ENCODE assay signal across 26 cellular contexts in genomic region chr20:19969106-19969505, GRCh38. TPM values are rescaled to one million over a fixed set of nuclear protein-coding genes. Genes with fewer than 3 reads are reported as not detected.
A peak's percentile ranks its signal among the peaks of the same experiment; 100 is the strongest.
DNase-seq lines count a peak whose midpoint lies in the region; ATAC-seq and TF ChIP-seq lines count a peak whose summit lies in the region.
"Had no signal": no experiment of that assay in that cellular context is flagged by ENCODE, and none has a peak within 500 bp of the region (broad histone marks: within the 10 kb centered on the region; RNA-seq: fewer than 3 reads in every experiment).

No MANE protein-coding gene starts in this region.

- no peaks in the 10 kb centered on the region for H3K27me3 Mint-ChIP-seq in activated CD4-positive, alpha-beta T cell treated with anti-CD3 and anti-CD28 coated beads, Interleukin-2, amount 10 ng/mL, durations not matched to agents 7 days and 5 days
- peaks cover 2% of the 10 kb centered on the region; the same call in 1 of the 2 replicates for H3K27me3 Mint-ChIP-seq in HFFc6 (ENCODE audit: insufficient read depth)
- H3K27me3 Mint-ChIP-seq: stimulated activated memory B cell treated with anti-CD40 and anti-IgM and Interleukin-4, amounts not matched to agents 10 μg/mL and 1 μg/mL and 100 μg/mL, for 72 hours had no signal

- no peak for ATAC-seq in HG02642 (IDR thresholded peaks at IDR 0.05; ENCODE audit: poor library complexity, unreplicated experiment)
- ATAC-seq: activated CD8-positive, alpha-beta T cell treated with anti-CD3 and anti-CD28 coated beads, Interleukin-2, amount 10 ng/mL, durations not matched to agents 7 days and 5 days; CD8-positive, alpha-beta T cell; K562; sciatic nerve; stimulated activated memory B cell treated with anti-CD40 and anti-IgM and Interleukin-4, amounts not matched to agents 10 μg/mL and 1 μg/mL and 100 μg/mL, for 72 hours had no signal

- H3K4me3 ChIP-seq in MM.1S (ENCODE audit: low read length) (no peak overlapping the region), dorsolateral prefrontal cortex (no peak overlapping the region), skin epidermis (no peak overlapping the region)
- H3K4me3 ChIP-seq: K562, lung, MG63, neural progenitor cell had no signal

- intact Hi-C loops in dorsolateral prefrontal cortex (cut with DNase I): no loop called here

- DNase-seq in activated CD4-positive, alpha-beta T cell treated with anti-CD3 and anti-CD28 coated beads, Interleukin-2, amount 10 ng/mL, durations not matched to agents 7 days and 5 days: no peak
- DNase-seq in activated CD4-positive, alpha-beta T cell treated with anti-CD3 and anti-CD28 coated beads, Interleukin-2, amount 50 U/mL, for 48 hours: no peak
- DNase-seq in MM.1S (no peak), dorsolateral prefrontal cortex (no peak), medulla oblongata (ENCODE audit: extremely low spot score) (no peak), HFFc6 (no peak)
- DNase-seq: 8988T; activated CD4-positive, CD25-positive, alpha-beta regulatory T cell treated with anti-CD3 and anti-CD28 coated beads, Interleukin-2, amount 50 U/mL, for 72 hours; activated CD8-positive, alpha-beta T cell treated with anti-CD3 and anti-CD28 coated beads, Interleukin-2, amount 10 ng/mL, durations not matched to agents 7 days and 5 days; activated effector memory CD4-positive, alpha-beta T cell treated with anti-CD3 and anti-CD28 coated beads, Interleukin-2, amount 50 U/mL, for 16 hours; activated naive CD8-positive, alpha-beta T cell treated with anti-CD3 and anti-CD28 coated beads, Interleukin-2, amount 10 ng/mL, durations not matched to agents 7 days and 5 days; CD8-positive, alpha-beta T cell; DMS53; MG63; NCI-H2029; NCI-H526 treated with DMSO at 0.1 percent for 48 hours; posterior cingulate gyrus; stimulated activated CD4-positive, alpha-beta T cell treated with anti-CD3 and anti-CD28 coated beads, Interleukin-4, amount 100 ng/mL, for 4 hours had no signal

- H3K9me3 ChIP-seq in MM.1S (replicated peaks; ENCODE audit: insufficient read depth, low read length): no peaks in the 10 kb centered on the region
- H3K9me3 ChIP-seq: MG63 had no signal

- H4K20me1 ChIP-seq in MM.1S (ENCODE audit: insufficient read depth, low read length): no peaks in the 10 kb centered on the region; the same call in 1 of the 2 replicates

- no peaks in the 10 kb centered on the region for H3K9me2 ChIP-seq in MM.1S (replicated peaks; ENCODE audit: insufficient read depth, low read length)

- POLR2A ChIA-PET in activated CD4-positive, alpha-beta T cell treated with anti-CD3 and anti-CD28 coated beads, Interleukin-2, amount 10 ng/mL, durations not matched to agents 7 days and 5 days (lab: Charles Lee): interaction anchor here (0.6 kb wide), 1 partner anchor 98 kb away, joined by 3 read pairs; no protein-coding TSS in a partner anchor

- H3K9me3 Mint-ChIP-seq in activated CD4-positive, alpha-beta T cell treated with anti-CD3 and anti-CD28 coated beads, Interleukin-2, amount 10 ng/mL, durations not matched to agents 7 days and 5 days: no peaks in the 10 kb centered on the region
- no peaks in the 10 kb centered on the region for H3K9me3 Mint-ChIP-seq in HFFc6
- H3K9me3 Mint-ChIP-seq: activated naive CD8-positive, alpha-beta T cell treated with anti-CD3 and anti-CD28 coated beads, Interleukin-2, amount 10 ng/mL, durations not matched to agents 7 days and 5 days; CD8-positive, alpha-beta T cell; neural progenitor cell; stimulated activated memory B cell treated with anti-CD40 and anti-IgM and Interleukin-4, amounts not matched to agents 10 μg/mL and 1 μg/mL and 100 μg/mL, for 72 hours had no signal

- CTCF ChIA-PET in activated CD4-positive, alpha-beta T cell treated with anti-CD3 and anti-CD28 coated beads, Interleukin-2, amount 10 ng/mL, durations not matched to agents 7 days and 5 days (lab: Charles Lee): no interaction called here

- H3K27ac ChIP-seq in MM.1S (ENCODE audit: low read length) (no peak overlapping the region), dorsolateral prefrontal cortex (peak overlapping the region in 49 of 59 donors; percentile 0 to 96 (median 53)), skin epidermis (peak overlapping the region in 12 of 21 experiments; percentile 17 to 70 (median 54))
- H3K27ac ChIP-seq: neural progenitor cell, RWPE1 had no signal

- no peak overlapping the region for H3K4me3 Mint-ChIP-seq in activated CD4-positive, alpha-beta T cell treated with anti-CD3 and anti-CD28 coated beads, Interleukin-2, amount 10 ng/mL, durations not matched to agents 7 days and 5 days
- H3K4me3 Mint-ChIP-seq in HFFc6: no peak overlapping the region
- H3K4me3 Mint-ChIP-seq: activated CD8-positive, alpha-beta T cell treated with anti-CD3 and anti-CD28 coated beads, Interleukin-2, amount 10 ng/mL, durations not matched to agents 7 days and 5 days; activated naive CD8-positive, alpha-beta T cell treated with anti-CD3 and anti-CD28 coated beads, Interleukin-2, amount 10 ng/mL, durations not matched to agents 7 days and 5 days; CD8-positive, alpha-beta T cell; neural progenitor cell; stimulated activated memory B cell treated with anti-CD40 and anti-IgM and Interleukin-4, amounts not matched to agents 10 μg/mL and 1 μg/mL and 100 μg/mL, for 72 hours had no signal

- no peak overlapping the region for H2AFZ ChIP-seq in MM.1S (ENCODE audit: low read length)
- H2AFZ ChIP-seq: neural progenitor cell had no signal

- H3K27me3 ChIP-seq in MM.1S (replicated peaks; ENCODE audit: insufficient read depth, low read length) (peaks cover 87% of the 10 kb centered on the region), dorsolateral prefrontal cortex (no peaks in the 10 kb centered on the region)
- H3K27me3 ChIP-seq: MG63, neural progenitor cell had no signal

- TF ChIP-seq CTCF in MM.1S (IDR thresholded peaks at IDR 0.05; ENCODE audit: low read length): no peak
- TF ChIP-seq CTCF in dorsolateral prefrontal cortex (IDR thresholded peaks at IDR 0.05 in 54 of 56, conservative IDR thresholded peaks at IDR 0.05 in 2 of 56; ENCODE audit: low read depth in 1 of 56, partially characterized antibody in 56 of 56): no peak
- no peak for TF ChIP-seq CTCF in HFFc6 (IDR thresholded peaks at IDR 0.05)

- no peaks in the 10 kb centered on the region for H3K79me2 ChIP-seq in MM.1S (ENCODE audit: low read length)

- peaks cover 7% of the 10 kb centered on the region; the same call in 1 of the 2 replicates for H3F3A ChIP-seq in MM.1S (ENCODE audit: insufficient read depth, low read length)

- no peaks in the 10 kb centered on the region for H3K36me3 ChIP-seq in MM.1S (replicated peaks; ENCODE audit: insufficient read depth, low read length)
- H3K36me3 ChIP-seq: MG63, neural progenitor cell had no signal

- H3K4me1 Mint-ChIP-seq in activated CD4-positive, alpha-beta T cell treated with anti-CD3 and anti-CD28 coated beads, Interleukin-2, amount 10 ng/mL, durations not matched to agents 7 days and 5 days: peaks cover 17% of the 10 kb centered on the region
- H3K4me1 Mint-ChIP-seq in HFFc6 (ENCODE audit: low read depth): peaks cover 26% of the 10 kb centered on the region

- H3K36me3 Mint-ChIP-seq in activated CD4-positive, alpha-beta T cell treated with anti-CD3 and anti-CD28 coated beads, Interleukin-2, amount 10 ng/mL, durations not matched to agents 7 days and 5 days (ENCODE audit: low read depth): no peaks in the 10 kb centered on the region
- peaks cover 17% of the 10 kb centered on the region for H3K36me3 Mint-ChIP-seq in HFFc6 (ENCODE audit: low read depth)
- H3K36me3 Mint-ChIP-seq: activated naive CD8-positive, alpha-beta T cell treated with anti-CD3 and anti-CD28 coated beads, Interleukin-2, amount 10 ng/mL, durations not matched to agents 7 days and 5 days; CD8-positive, alpha-beta T cell had no signal

- peaks cover 16% of the 10 kb centered on the region for H3K4me1 ChIP-seq in MM.1S (ENCODE audit: low read length)
- H3K4me1 ChIP-seq: neural progenitor cell had no signal

- H3K4me2 ChIP-seq in MM.1S (ENCODE audit: low read depth, low read length): peak overlapping the region; percentile 5; the same call in 1 of the 2 replicates
- H3K4me2 ChIP-seq: neural progenitor cell had no signal

- no peak overlapping the region for H3K9ac ChIP-seq in MM.1S (ENCODE audit: low read length)
- H3K9ac ChIP-seq: neural progenitor cell had no signal

- peak overlapping the region; percentile 25 for H3K27ac Mint-ChIP-seq in activated CD4-positive, alpha-beta T cell treated with anti-CD3 and anti-CD28 coated beads, Interleukin-2, amount 10 ng/mL, durations not matched to agents 7 days and 5 days
- no peak overlapping the region for H3K27ac Mint-ChIP-seq in HFFc6
- H3K27ac Mint-ChIP-seq: activated CD8-positive, alpha-beta T cell treated with anti-CD3 and anti-CD28 coated beads, Interleukin-2, amount 10 ng/mL, durations not matched to agents 7 days and 5 days; activated naive CD8-positive, alpha-beta T cell treated with anti-CD3 and anti-CD28 coated beads, Interleukin-2, amount 10 ng/mL, durations not matched to agents 7 days and 5 days; CD8-positive, alpha-beta T cell; neural progenitor cell; stimulated activated memory B cell treated with anti-CD40 and anti-IgM and Interleukin-4, amounts not matched to agents 10 μg/mL and 1 μg/mL and 100 μg/mL, for 72 hours had no signal

RNA-seq across cellular contexts. Expression of gene NAA20, which starts 48.1 kb away (rescaled TPM):
- total RNA-seq in activated CD4-positive, alpha-beta T cell treated with anti-CD3 and anti-CD28 coated beads, Interleukin-2, amount 10 ng/mL, durations not matched to agents 7 days and 5 days: 10 to 100 TPM; 41.0 to 47.2 TPM
- 10 to 100 TPM; 28.1 to 68.2 (median 47.8) TPM for total RNA-seq in dorsolateral prefrontal cortex
- 100 to 1,000 TPM in 1 of 6 experiments, 10 to 100 TPM in 5; 87.3 to 108 (median 93.2) TPM for total RNA-seq in HFFc6 (2021; fragmentation: NEBNext Ultra II Directional; extraction: Animal tissue kit (Norgen Biotek cat#: 25700))
